3 cellular contexts compared by ENCODE assay signal in the genomic region with DNA sequence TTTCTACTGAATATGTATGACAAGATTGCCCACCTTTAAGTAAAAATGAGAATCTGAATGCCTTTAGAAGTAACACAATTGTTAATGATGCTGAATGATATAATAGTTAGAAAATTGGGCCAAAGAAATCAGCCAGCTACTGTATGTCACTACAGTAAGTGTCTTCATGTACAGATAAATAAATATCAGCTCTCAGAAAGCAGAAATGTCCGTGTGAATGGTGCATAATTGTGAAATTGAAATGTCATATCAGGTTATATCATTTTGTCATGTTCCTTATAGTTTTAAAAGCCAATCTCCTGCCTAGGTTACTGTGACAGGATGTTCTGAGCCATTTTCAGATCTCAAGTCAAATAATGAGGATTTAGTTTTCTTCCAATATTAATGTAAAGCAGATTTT.
"Had no signal": no experiment of that assay in that cellular context is flagged by ENCODE, and none has a peak within 500 bp of the region (broad histone marks: within the 10 kb centered on the region; RNA-seq: fewer than 3 reads in every experiment).

No MANE protein-coding gene starts in this region.

- H3K4me3 ChIP-seq: GM12878 had no signal

- DNase-seq: GDM1, GF-D8 had no signal

- ATAC-seq: GM12878 had no signal
